Comparison of ENCODE assay signal across 13 cellular contexts in genomic region chr4:85762204-85762884, GRCh38.
DNase-seq lines count a peak whose midpoint lies in the region; ATAC-seq and TF ChIP-seq lines count a peak whose summit lies in the region.
"Had no signal": no experiment of that assay in that cellular context is flagged by ENCODE, and none has a peak within 500 bp of the region (broad histone marks: within the 10 kb centered on the region; RNA-seq: fewer than 3 reads in every experiment).

No MANE protein-coding gene starts in this region.

- ATAC-seq in HG03025 (IDR thresholded peaks at IDR 0.05; ENCODE audit: low FRiP score, unreplicated experiment) (no peak), psoas muscle (no peak), GM19397 (IDR thresholded peaks at IDR 0.05; ENCODE audit: unreplicated experiment) (no peak)
- ATAC-seq: activated naive CD4-positive, alpha-beta T cell treated with anti-CD3 and anti-CD28 coated beads, Interleukin-2, amount 50 U/mL, for 72 hours; stimulated activated effector memory CD8-positive, alpha-beta T cell treated with anti-CD3 and anti-CD28 coated beads, Interleukin-12 subunit alpha, Interleukin-12 subunit beta, amount 100 ng/mL, for 72 hours had no signal

- H3K4me1 ChIP-seq in stomach smooth muscle (ENCODE audit: control insufficient read depth, insufficient read depth, low read length) (peaks cover 6% of the 10 kb centered on the region), psoas muscle (peaks cover 7% of the 10 kb centered on the region)

- TF ChIP-seq CTCF in cardiac fibroblast (IDR thresholded peaks at IDR 0.05; ENCODE audit: low read depth, low read length) (no peak), psoas muscle (IDR thresholded peaks at IDR 0.05) (no peak)

- H3K27me3 ChIP-seq in stomach smooth muscle (ENCODE audit: control insufficient read depth in 1 of 2, insufficient read depth in 2 of 2, low read length in 2 of 2), result no peaks in the 10 kb centered on the region
- H3K27me3 ChIP-seq in psoas muscle (ENCODE audit: insufficient read depth in 3 of 3, low read length in 2 of 3), result no peaks in the 10 kb centered on the region

- H3K9ac ChIP-seq in stomach smooth muscle (ENCODE audit: low read length in 2 of 2), result no peak overlapping the region

- 31 to 37% (median 32%) methylated on average over 6 of the region's 6 CpGs for WGBS in psoas muscle, 3 donors

- DNase-seq in HT1080 (ENCODE audit: low read depth) (peak; percentile 66), cardiac fibroblast (ENCODE audit: low read depth in 2 of 2) (peak; percentile 94), iris pigment epithelial cell (ENCODE audit: low read depth) (peak; percentile 95), NCI-H2081 (lab: John Stamatoyannopoulos, UW) (no peak), psoas muscle (no peak)
- DNase-seq: activated CD4-positive, alpha-beta T cell treated with anti-CD3 and anti-CD28 coated beads, Interleukin-2, amount 50 U/mL, for 4 hours; H9; NCI-H526 treated with DMSO at 0.1 percent for 48 hours had no signal

- H3K9me3 ChIP-seq in stomach smooth muscle (ENCODE audit: control insufficient read depth in 2 of 2, low read length in 2 of 2) (no peaks in the 10 kb centered on the region), psoas muscle (no peaks in the 10 kb centered on the region)

- no peaks in the 10 kb centered on the region for H3K36me3 ChIP-seq in stomach smooth muscle (ENCODE audit: control insufficient read depth in 2 of 2, insufficient read depth in 2 of 2, low read length in 2 of 2)
- H3K36me3 ChIP-seq in psoas muscle (ENCODE audit: insufficient read depth in 1 of 2, low read depth in 1 of 2), result no peaks in the 10 kb centered on the region

- H3K27ac ChIP-seq in stomach smooth muscle (ENCODE audit: low read length), result peak overlapping the region; percentile 25
- H3K27ac ChIP-seq in psoas muscle, result no peak overlapping the region

- intact Hi-C loops in psoas muscle (cut with DNase I), result no loop called here

- peak overlapping the region in 1 of 2 donors; percentile 7 for H3K4me3 ChIP-seq in cardiac fibroblast (replicated peaks in 1 of 2; ENCODE audit: low read depth in 2 of 2, low read length in 2 of 2)
- peak overlapping the region; percentile 23 for H3K4me3 ChIP-seq in stomach smooth muscle (ENCODE audit: low read length in 2 of 2)
- no peak overlapping the region for H3K4me3 ChIP-seq in psoas muscle

Comparison
In these comparisons a context has a peak if more than half of its experiments do, and no peak if none do; other contexts are left out.
1. DNase-seq: peak in HT1080 (single experiment), cardiac fibroblast (2 of 2) and iris pigment epithelial cell (single experiment); none in NCI-H2081 (0 of 2) and psoas muscle (0 of 2).